ENCODE assay signal across 30 cellular contexts in the genomic region with DNA sequence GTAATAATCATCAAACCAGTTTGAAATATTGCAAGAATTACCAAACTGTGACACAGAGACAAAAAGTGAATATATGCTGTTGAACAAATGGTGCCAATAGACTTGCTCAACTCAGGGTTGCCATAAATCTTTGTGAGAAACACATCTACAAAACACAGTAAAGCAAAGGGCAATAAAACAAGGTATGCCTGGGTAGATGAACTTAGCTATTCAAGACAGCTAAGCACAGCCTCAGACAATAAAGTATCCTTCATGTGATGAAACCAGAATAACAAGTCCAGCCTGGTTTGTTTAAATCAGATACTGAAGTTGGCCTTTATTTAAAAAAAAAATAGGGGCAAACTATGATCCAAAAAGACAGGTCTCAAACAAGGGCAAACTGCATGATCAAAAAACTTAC.
"Had no signal": no experiment of that assay in that cellular context is flagged by ENCODE, and none has a peak within 500 bp of the region (broad histone marks: within the 10 kb centered on the region; RNA-seq: fewer than 3 reads in every experiment).

No MANE protein-coding gene starts in this region.

- H3K4me1 Mint-ChIP-seq: activated CD4-positive, alpha-beta T cell treated with anti-CD3 and anti-CD28 coated beads, Interleukin-2, amount 10 ng/mL, durations not matched to agents 7 days and 5 days; stimulated activated memory B cell treated with anti-CD40 and anti-IgM and Interleukin-4, amounts not matched to agents 10 μg/mL and 1 μg/mL and 100 μg/mL, for 72 hours had no signal

- DNase-seq: activated CD4-positive, alpha-beta T cell treated with anti-CD3 and anti-CD28 coated beads, Interleukin-2, amount 10 ng/mL, durations not matched to agents 7 days and 5 days; activated CD4-positive, CD25-positive, alpha-beta regulatory T cell treated with anti-CD3 and anti-CD28 coated beads, Interleukin-2, amount 50 U/mL, for 72 hours; activated CD8-positive, alpha-beta memory T cell treated with anti-CD3 and anti-CD28 coated beads, Interleukin-2, amount 10 ng/mL, durations not matched to agents 7 days and 5 days; activated CD8-positive, alpha-beta T cell treated with anti-CD3 and anti-CD28 coated beads for 36 hours; activated gamma-delta T cell treated with Interleukin-2 at 50 U/mL for 16 hours; activated T-cell treated with anti-CD3 and anti-CD28 coated beads for 4 hours; aorta; brain microvascular endothelial cell; caudate nucleus; effector CD4-positive, alpha-beta T cell; glutamatergic neuron; hippocampal formation; left ventricle myocardium superior; mammary epithelial cell; nephron progenitor cell; pancreas; right lobe of liver; stimulated activated CD4-positive, alpha-beta T cell treated with anti-CD3 and anti-CD28 coated beads, Interleukin-15, amount 100 ng/mL, for 24 hours; SW 1271; T-helper 2 cell; testis; upper lobe of right lung; WERI-Rb-1 had no signal

- H3K4me2 ChIP-seq: smooth muscle cell had no signal

- H3K4me3 ChIP-seq: pancreas, right lobe of liver, smooth muscle cell, testis, upper lobe of right lung had no signal

- H3K27me3 ChIP-seq: brain microvascular endothelial cell, pancreas, right lobe of liver, testis, upper lobe of right lung had no signal

- ATAC-seq: activated CD8-positive, alpha-beta memory T cell treated with anti-CD3 and anti-CD28 coated beads, Interleukin-2, amount 10 ng/mL, durations not matched to agents 7 days and 5 days; activated CD8-positive, alpha-beta T cell treated with anti-CD3 and anti-CD28 coated beads for 36 hours; activated naive CD4-positive, alpha-beta T cell treated with anti-CD3 and anti-CD28 coated beads, Interleukin-2, amount 50 U/mL, for 72 hours; left ventricle myocardium superior; pancreas; right lobe of liver; stimulated activated memory B cell treated with anti-CD40 and anti-IgM and Interleukin-4, amounts not matched to agents 10 μg/mL and 1 μg/mL and 100 μg/mL, for 72 hours; upper lobe of right lung had no signal

- FAIRE-seq: endometrium, frontal cortex, pancreas, TTC549 had no signal

- H3K9me3 Mint-ChIP-seq: activated CD4-positive, alpha-beta T cell treated with anti-CD3 and anti-CD28 coated beads, Interleukin-2, amount 10 ng/mL, durations not matched to agents 7 days and 5 days; activated CD8-positive, alpha-beta T cell treated with anti-CD3 and anti-CD28 coated beads for 36 hours; activated naive CD4-positive, alpha-beta T cell treated with anti-CD3 and anti-CD28 coated beads, Interleukin-2, amount 50 U/mL, for 72 hours; dendritic cell treated with granulocyte-macrophage colony-stimulating factor and Interleukin-4, amounts not matched to agents 40 ng/mL and 50 ng/mL, for 4 days; stimulated activated memory B cell treated with anti-CD40 and anti-IgM and Interleukin-4, amounts not matched to agents 10 μg/mL and 1 μg/mL and 100 μg/mL, for 72 hours had no signal

- H3K27ac ChIP-seq: brain microvascular endothelial cell, pancreas, right lobe of liver, testis, upper lobe of right lung, WERI-Rb-1 had no signal

- H3K4me3 Mint-ChIP-seq: activated CD4-positive, alpha-beta T cell treated with anti-CD3 and anti-CD28 coated beads, Interleukin-2, amount 10 ng/mL, durations not matched to agents 7 days and 5 days; activated CD8-positive, alpha-beta memory T cell treated with anti-CD3 and anti-CD28 coated beads, Interleukin-2, amount 10 ng/mL, durations not matched to agents 7 days and 5 days; activated CD8-positive, alpha-beta T cell treated with anti-CD3 and anti-CD28 coated beads for 36 hours; dendritic cell treated with granulocyte-macrophage colony-stimulating factor and Interleukin-4, amounts not matched to agents 40 ng/mL and 50 ng/mL, for 4 days; nephron progenitor cell; stimulated activated memory B cell treated with anti-CD40 and anti-IgM and Interleukin-4, amounts not matched to agents 10 μg/mL and 1 μg/mL and 100 μg/mL, for 72 hours had no signal

- H3K4me1 ChIP-seq: pancreas, right lobe of liver, testis, upper lobe of right lung had no signal

- H3K27ac Mint-ChIP-seq: activated CD4-positive, alpha-beta T cell treated with anti-CD3 and anti-CD28 coated beads, Interleukin-2, amount 10 ng/mL, durations not matched to agents 7 days and 5 days; activated CD8-positive, alpha-beta memory T cell treated with anti-CD3 and anti-CD28 coated beads, Interleukin-2, amount 10 ng/mL, durations not matched to agents 7 days and 5 days; activated CD8-positive, alpha-beta T cell treated with anti-CD3 and anti-CD28 coated beads for 36 hours; dendritic cell treated with granulocyte-macrophage colony-stimulating factor and Interleukin-4, amounts not matched to agents 40 ng/mL and 50 ng/mL, for 4 days; stimulated activated memory B cell treated with anti-CD40 and anti-IgM and Interleukin-4, amounts not matched to agents 10 μg/mL and 1 μg/mL and 100 μg/mL, for 72 hours had no signal

- H3K27me3 Mint-ChIP-seq: activated CD4-positive, alpha-beta T cell treated with anti-CD3 and anti-CD28 coated beads, Interleukin-2, amount 10 ng/mL, durations not matched to agents 7 days and 5 days; activated CD8-positive, alpha-beta memory T cell treated with anti-CD3 and anti-CD28 coated beads, Interleukin-2, amount 10 ng/mL, durations not matched to agents 7 days and 5 days; activated CD8-positive, alpha-beta T cell treated with anti-CD3 and anti-CD28 coated beads for 36 hours; dendritic cell treated with granulocyte-macrophage colony-stimulating factor and Interleukin-4, amounts not matched to agents 40 ng/mL and 50 ng/mL, for 4 days; stimulated activated memory B cell treated with anti-CD40 and anti-IgM and Interleukin-4, amounts not matched to agents 10 μg/mL and 1 μg/mL and 100 μg/mL, for 72 hours had no signal

- H3K9me3 ChIP-seq: pancreas, right lobe of liver, testis, upper lobe of right lung had no signal
